8 cellular contexts compared by ENCODE assay signal in the genomic region with DNA sequence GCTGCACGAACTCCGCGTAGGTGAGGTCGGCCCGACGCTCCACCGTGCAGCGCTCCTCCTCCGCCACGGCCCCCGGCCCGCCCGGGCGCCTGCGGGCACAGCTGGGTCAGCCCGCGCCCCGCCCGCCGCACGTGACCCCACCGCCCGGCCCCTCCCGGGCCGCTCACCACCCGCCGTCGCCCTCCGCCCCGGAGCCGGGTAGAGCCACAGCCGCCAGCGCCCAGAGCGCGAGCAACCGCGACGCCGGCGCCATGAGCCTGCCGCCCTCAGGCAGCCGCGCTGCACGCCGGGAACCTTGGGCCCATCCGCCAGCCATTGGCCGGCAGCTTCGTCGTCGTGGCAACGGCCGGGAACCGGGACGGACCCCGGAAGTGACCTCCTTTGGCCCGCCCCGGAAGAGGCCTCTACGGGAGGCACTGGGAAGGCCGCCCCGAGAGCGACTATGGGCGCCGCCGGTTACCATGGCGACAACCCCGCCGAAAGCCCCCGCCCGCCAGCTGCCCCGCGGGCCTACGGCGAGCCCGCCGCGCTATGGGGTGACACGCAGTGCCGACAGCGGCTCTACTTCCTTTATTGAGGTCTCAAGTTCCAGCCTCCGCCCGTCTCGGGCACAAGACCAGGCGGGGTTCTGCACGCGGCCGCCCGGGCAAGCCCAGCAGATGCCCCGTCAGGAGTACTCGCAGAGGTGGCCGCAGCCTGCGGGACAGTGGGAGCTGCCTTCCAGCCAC. TPM values are rescaled to one million over a fixed set of nuclear protein-coding genes. Genes with fewer than 3 reads are reported as not detected.
DNase-seq lines count a peak whose midpoint lies in the region; ATAC-seq and TF ChIP-seq lines count a peak whose summit lies in the region.

A gene with protein sequence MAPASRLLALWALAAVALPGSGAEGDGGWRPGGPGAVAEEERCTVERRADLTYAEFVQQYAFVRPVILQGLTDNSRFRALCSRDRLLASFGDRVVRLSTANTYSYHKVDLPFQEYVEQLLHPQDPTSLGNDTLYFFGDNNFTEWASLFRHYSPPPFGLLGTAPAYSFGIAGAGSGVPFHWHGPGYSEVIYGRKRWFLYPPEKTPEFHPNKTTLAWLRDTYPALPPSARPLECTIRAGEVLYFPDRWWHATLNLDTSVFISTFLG (minus strand): TSS at position 268 of the 728 bp plus-strand sequence. CDS start 15 bp downstream, at position 253.

- intact Hi-C loops in head of caudate nucleus (cut with DNase I) (no loop called here), ovary (cut with DNase I) (no loop called here)

- no peaks in the 10 kb centered on the region for H3K27me3 Mint-ChIP-seq in activated naive CD8-positive, alpha-beta T cell treated with anti-CD3 and anti-CD28 coated beads, Interleukin-2, amount 10 ng/mL, durations not matched to agents 7 days and 5 days

- peaks cover 5% of the 10 kb centered on the region for H3K36me3 Mint-ChIP-seq in activated naive CD8-positive, alpha-beta T cell treated with anti-CD3 and anti-CD28 coated beads, Interleukin-2, amount 10 ng/mL, durations not matched to agents 7 days and 5 days

- ATAC-seq in HG02623 (IDR thresholded peaks at IDR 0.05; ENCODE audit: unreplicated experiment) (peak; percentile 64), thoracic aorta (ENCODE audit: insufficient number of reproducible peaks, low FRiP score, low read depth) (peak; percentile 57)
- ATAC-seq in activated naive CD8-positive, alpha-beta T cell treated with anti-CD3 and anti-CD28 coated beads, Interleukin-2, amount 10 ng/mL, durations not matched to agents 7 days and 5 days (ENCODE audit: low read depth): peak; percentile 65

- H3K27ac Mint-ChIP-seq in activated naive CD8-positive, alpha-beta T cell treated with anti-CD3 and anti-CD28 coated beads, Interleukin-2, amount 10 ng/mL, durations not matched to agents 7 days and 5 days: peak within 1 kb of the TSS; percentile 77

- H3K27ac ChIP-seq in ovary: peak within 1 kb of the TSS in 1 of 2 donors; percentile 36
- peak within 1 kb of the TSS; percentile 73 to 79 for H3K27ac ChIP-seq in thoracic aorta

- DNase-seq in NCI-H1417 (lab: John Stamatoyannopoulos, UW) (peak; percentile 95 to 99 (median 97)), SW 1271 (lab: John Stamatoyannopoulos, UW) (peak; percentile 70 to 80), head of caudate nucleus (peak; percentile 92 to 99 (median 98)), ovary (peak; percentile 97 to 99 (median 98)), thoracic aorta (ENCODE audit: low spot score) (peak; percentile 85)
- DNase-seq in activated naive CD8-positive, alpha-beta T cell treated with anti-CD3 and anti-CD28 coated beads, Interleukin-2, amount 10 ng/mL, durations not matched to agents 7 days and 5 days: peak; percentile 96

- peaks cover 20% of the 10 kb centered on the region for H3K4me1 Mint-ChIP-seq in activated naive CD8-positive, alpha-beta T cell treated with anti-CD3 and anti-CD28 coated beads, Interleukin-2, amount 10 ng/mL, durations not matched to agents 7 days and 5 days

- no peaks in the 10 kb centered on the region for H3K9me3 ChIP-seq in ovary
- no peaks in the 10 kb centered on the region for H3K9me3 ChIP-seq in thoracic aorta

- TF ChIP-seq EP300 in ovary (IDR thresholded peaks at IDR 0.05): no peak

- TF ChIP-seq POLR2A in GM10847 (IDR thresholded peaks at IDR 0.05; ENCODE audit: extremely low read depth, insufficient read length): peak; percentile 90
- no peak for TF ChIP-seq POLR2A in ovary (IDR thresholded peaks at IDR 0.05)

- POLR2A ChIA-PET in activated naive CD8-positive, alpha-beta T cell treated with anti-CD3 and anti-CD28 coated beads, Interleukin-2, amount 10 ng/mL, durations not matched to agents 7 days and 5 days (lab: Charles Lee): interaction anchor here (1.0 to 1.6 kb wide), 3 partner anchors 11 to 96 kb away, joined by 4 to 11 read pairs (median 9); a partner anchor contains a TSS

- no peaks in the 10 kb centered on the region for H3K9me3 Mint-ChIP-seq in activated naive CD8-positive, alpha-beta T cell treated with anti-CD3 and anti-CD28 coated beads, Interleukin-2, amount 10 ng/mL, durations not matched to agents 7 days and 5 days

- H3K27me3 ChIP-seq in ovary (no peaks in the 10 kb centered on the region), thoracic aorta (replicated peaks; ENCODE audit: insufficient read depth) (no peaks in the 10 kb centered on the region)

- H3K4me1 ChIP-seq in ovary (ENCODE audit: insufficient read depth) (peaks cover 30% of the 10 kb centered on the region), thoracic aorta (ENCODE audit: control insufficient read depth in 1 of 2, low read depth in 2 of 2) (peaks cover 34 to 55% of the 10 kb centered on the region in 2 donors)

- H3K36me3 ChIP-seq in ovary (no peaks in the 10 kb centered on the region), thoracic aorta (peaks cover 25% of the 10 kb centered on the region)

- peak within 1 kb of the TSS; percentile 76 for H3K4me3 Mint-ChIP-seq in activated naive CD8-positive, alpha-beta T cell treated with anti-CD3 and anti-CD28 coated beads, Interleukin-2, amount 10 ng/mL, durations not matched to agents 7 days and 5 days

- WGBS in ovary, 3 donors: 1 to 7% (median 1%) methylated on average over 23 to 91 of the region's 91 CpGs

- H3K4me3 ChIP-seq in ovary (peak within 1 kb of the TSS; percentile 59), thoracic aorta (peak within 1 kb of the TSS; percentile 87)

- peak in 1 of 3 donors; percentile 13 for TF ChIP-seq CTCF in ovary (IDR thresholded peaks at IDR 0.05)
- TF ChIP-seq CTCF in thoracic aorta (IDR thresholded peaks at IDR 0.05): no peak

RNA-seq across cellular contexts. Expression of the gene that starts here (rescaled TPM):
- total RNA-seq in activated naive CD8-positive, alpha-beta T cell treated with anti-CD3 and anti-CD28 coated beads, Interleukin-2, amount 10 ng/mL, durations not matched to agents 7 days and 5 days: 10 to 100 TPM; 34.0 to 38.3 TPM
- total RNA-seq in ovary: 10 to 100 TPM; 36.6 to 73.9 (median 64.0) TPM
- polyA plus RNA-seq in ovary: 10 to 100 TPM; 10.2 to 53.8 TPM
- 100 to 1,000 TPM in 1 of 2 donors, 10 to 100 TPM in 1; 98.7 to 128 TPM for total RNA-seq in thoracic aorta
